ENCODE assay signal across 34 cellular contexts in the genomic region with DNA sequence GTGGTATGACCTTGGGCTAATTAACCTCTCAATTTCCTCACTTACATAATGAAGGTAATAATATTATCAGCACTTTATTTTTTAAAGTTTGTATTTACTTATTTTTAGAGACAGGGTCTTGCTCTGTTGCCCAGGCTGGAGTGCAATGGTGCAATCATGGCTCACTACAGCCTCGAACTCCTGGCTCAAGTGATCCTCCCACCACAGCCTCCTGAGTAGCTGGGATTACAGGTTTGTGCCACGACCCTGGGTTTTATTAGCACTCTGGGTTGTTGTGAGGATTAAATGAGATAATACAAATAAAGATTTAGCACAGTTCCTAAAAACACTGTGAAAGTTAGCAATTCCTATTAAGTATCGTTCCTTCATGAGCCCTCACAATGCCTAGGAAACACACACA.
"Had no signal": no experiment of that assay in that cellular context is flagged by ENCODE, and none has a peak within 500 bp of the region (broad histone marks: within the 10 kb centered on the region; RNA-seq: fewer than 3 reads in every experiment).

No MANE protein-coding gene starts in this region.

- H3K27me3 ChIP-seq: MG63 had no signal

- H3K4me3 ChIP-seq: MG63 had no signal

- H3K36me3 ChIP-seq: MG63 had no signal

- DNase-seq: Karpas-422, Kasumi-1, MG63, MM.1S, MV-4-11, NCI-H1048, NCI-H1092, NCI-H1092 treated with DMSO at 0.1 percent for 48 hours, NCI-H1105, NCI-H1105 treated with DMSO at 0.1 percent for 48 hours, NCI-H1417, NCI-H1417 treated with DMSO at 0.1 percent for 48 hours, NCI-H1436, NCI-H1436 treated with DMSO at 0.1 percent for 48 hours, NCI-H146, NCI-H1694, NCI-H1694 treated with DMSO at 0.1 percent for 48 hours, NCI-H187, NCI-H187 treated with DMSO at 0.1 percent for 48 hours, NCI-H1930, NCI-H2029, NCI-H2029 treated with DMSO at 0.1 percent for 48 hours, NCI-H2081, NCI-H2081 treated with DMSO at 0.1 percent for 48 hours, NCI-H2107, NCI-H2171, NCI-H2171 treated with DMSO at 0.1 percent for 48 hours, NCI-H2227 treated with DMSO at 0.1 percent for 48 hours, NCI-H226, NCI-H345, NCI-H446, NCI-H446 treated with DMSO at 0.1 percent for 48 hours, NCI-H510A, NCI-H510A treated with DMSO at 0.1 percent for 48 hours had no signal

- H3K9me3 ChIP-seq: MG63 had no signal
